ENCODE assay signal across 8 cellular contexts in the genomic region with DNA sequence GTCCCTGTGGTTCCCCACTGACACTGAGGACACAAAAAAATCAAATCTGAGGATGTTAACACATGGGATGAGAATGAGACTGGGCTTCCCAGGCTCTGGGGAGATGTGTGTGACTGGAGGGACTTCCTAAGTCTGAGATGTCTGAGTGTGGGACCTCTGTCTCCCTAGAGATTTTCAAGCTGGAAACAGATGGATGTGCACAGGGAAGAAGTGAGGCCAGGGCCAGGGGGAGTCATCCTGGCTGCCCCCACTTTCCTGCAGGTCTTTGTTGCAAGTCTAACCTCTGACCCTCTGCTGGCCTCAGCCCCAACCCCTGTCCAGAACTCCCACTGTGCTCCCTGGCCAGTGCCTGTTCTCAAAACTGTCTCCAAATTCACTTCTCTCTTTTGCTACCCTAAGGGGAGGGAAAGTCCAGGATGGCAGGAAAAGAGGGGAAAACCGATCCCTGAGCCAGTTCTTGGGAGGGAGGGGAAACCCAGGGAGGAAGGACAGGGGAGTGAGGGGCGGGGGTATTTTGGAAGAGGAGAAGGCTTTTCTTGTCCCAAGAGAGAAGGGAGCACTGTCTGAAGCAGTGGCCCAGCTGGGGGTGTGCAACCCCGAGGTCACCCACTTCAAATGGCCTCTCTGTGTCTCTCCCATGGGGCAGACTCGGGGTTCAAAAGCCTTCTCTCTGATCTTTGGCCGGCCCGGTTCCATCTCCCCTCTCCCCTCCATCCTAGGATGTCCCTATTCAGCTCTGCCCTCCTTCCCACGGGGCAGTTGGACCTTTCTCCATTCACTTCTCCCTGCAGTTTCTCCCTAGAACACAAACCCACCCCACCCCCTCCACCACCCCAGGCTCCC. TPM values are rescaled to one million over a fixed set of nuclear protein-coding genes. Genes with fewer than 3 reads are reported as not detected.
A peak's percentile ranks its signal among the peaks of the same experiment; 100 is the strongest.
DNase-seq lines count a peak whose midpoint lies in the region; ATAC-seq, FAIRE-seq and TF ChIP-seq lines count a peak whose summit lies in the region.

No MANE protein-coding gene starts in this region.

- H3K4me3 Mint-ChIP-seq in GM23338 (peak overlapping the region; percentile 63), WTC11 (peak overlapping the region; percentile 54), glutamatergic neuron (ENCODE audit: unreplicated experiment) (peak overlapping the region; percentile 97)

- CTCF ChIA-PET in WTC11 (lab: Charles Lee) = interaction anchor here (0.6 to 9.7 kb wide), 8 partner anchors 11 to 230 kb away, joined by 3 to 131 read pairs (median 6); a partner anchor contains a TSS

- H2AFZ ChIP-seq in GM23338 = no peak overlapping the region

- TF ChIP-seq CTCF in GM23338 (conservative IDR thresholded peaks at IDR 0.05; ENCODE audit: low read depth in 2 of 2) (no peak), WTC11 (IDR thresholded peaks at IDR 0.05) (no peak), glutamatergic neuron (IDR thresholded peaks at IDR 0.05; ENCODE audit: partially characterized antibody, unreplicated experiment) (no peak), D721Med (IDR thresholded peaks at IDR 0.05; ENCODE audit: insufficient read depth, missing control alignments) (no peak)

- H3F3A ChIP-seq in GM23338 (replicated peaks; ENCODE audit: low read depth) = 0 out of 2 replicates have a peak, but pooled peaks cover 9% of the 10 kb centered on the region

- H3K9me2 ChIP-seq in GM23338 (ENCODE audit: insufficient read depth) = no peaks in the 10 kb centered on the region

- H3K4me1 ChIP-seq in GM23338 (ENCODE audit: insufficient read depth) (peaks cover 48% of the 10 kb centered on the region), skeletal muscle satellite cell (ENCODE audit: control insufficient read depth, insufficient read depth, low read length) (peaks cover 40% of the 10 kb centered on the region)

- H3K27me3 Mint-ChIP-seq in GM23338 (ENCODE audit: insufficient read depth, low read depth, poor library complexity) (peaks cover 28% of the 10 kb centered on the region), WTC11 (ENCODE audit: low read depth) (no peaks in the 10 kb centered on the region), glutamatergic neuron (ENCODE audit: unreplicated experiment) (peaks cover 32% of the 10 kb centered on the region)

- H3K79me2 ChIP-seq in GM23338 (replicated peaks; ENCODE audit: insufficient read depth) = peaks cover 22% of the 10 kb centered on the region

- H3K4me2 ChIP-seq in GM23338 = peak overlapping the region; percentile 76
- peak overlapping the region; percentile 99 for H3K4me2 ChIP-seq in skeletal muscle satellite cell (ENCODE audit: low read length)

- no peak for ATAC-seq in GM23338
- no peak for ATAC-seq in WTC11

- H3K9me3 ChIP-seq in skeletal muscle satellite cell (replicated peaks; ENCODE audit: low read length) = no peaks in the 10 kb centered on the region

- H3K36me3 ChIP-seq in GM23338 (ENCODE audit: insufficient read depth) = no peaks in the 10 kb centered on the region
- peaks cover 54% of the 10 kb centered on the region for H3K36me3 ChIP-seq in skeletal muscle satellite cell (ENCODE audit: insufficient read depth, low read length)

- H3K27me3 ChIP-seq in GM23338 (ENCODE audit: insufficient read depth) (0 out of 2 replicates have a peak, but pooled peaks cover 5% of the 10 kb centered on the region), skeletal muscle satellite cell (ENCODE audit: control insufficient read depth, insufficient read depth, low read length) (no peaks in the 10 kb centered on the region)

- H3K36me3 Mint-ChIP-seq in GM23338 (ENCODE audit: low read depth) (peaks cover 20% of the 10 kb centered on the region), WTC11 (peaks cover 6% of the 10 kb centered on the region), glutamatergic neuron (ENCODE audit: unreplicated experiment) (peaks cover 5% of the 10 kb centered on the region)

- H3K4me1 Mint-ChIP-seq in GM23338 = peaks cover 63% of the 10 kb centered on the region
- peaks cover 63% of the 10 kb centered on the region for H3K4me1 Mint-ChIP-seq in WTC11
- H3K4me1 Mint-ChIP-seq in glutamatergic neuron (ENCODE audit: low read depth, unreplicated experiment) = peaks cover 40% of the 10 kb centered on the region

- DNase-seq in GM23338 (ENCODE audit: low spot score) = no peak
- DNase-seq in WTC11 (ENCODE audit: low spot score) = no peak
- no peak for DNase-seq in glutamatergic neuron
- no peak for DNase-seq in D721Med (ENCODE audit: insufficient read length, low spot score)
- no peak for DNase-seq in globus pallidus (ENCODE audit: low spot score)
- no peak for DNase-seq in hippocampal formation (lab: John Stamatoyannopoulos, UW)
- no peak for DNase-seq in AML-193 (lab: John Stamatoyannopoulos, UW)

- H3K4me3 ChIP-seq in GM23338 (peak overlapping the region; percentile 46), skeletal muscle satellite cell (ENCODE audit: low read length) (peak overlapping the region; percentile 95)

- no peaks in the 10 kb centered on the region; the same call in 1 of the 2 replicates for H4K20me1 ChIP-seq in GM23338 (replicated peaks; ENCODE audit: insufficient read depth)

- H3K27ac Mint-ChIP-seq in GM23338 (no peak overlapping the region), WTC11 (peak overlapping the region; percentile 84), glutamatergic neuron (ENCODE audit: unreplicated experiment) (peak overlapping the region; percentile 86)

- H3K27ac ChIP-seq in GM23338 (ENCODE audit: low read depth) = peak overlapping the region; percentile 74; the same call in 1 of the 2 replicates

- H3K9ac ChIP-seq in skeletal muscle satellite cell (ENCODE audit: low read depth, low read length) = peak overlapping the region; percentile 96

- no peak for FAIRE-seq in D721Med (lab: Jason Lieb, UNC)

- POLR2A ChIA-PET in WTC11 (lab: Charles Lee) = interaction anchor here (0.8 to 1.6 kb wide), 3 partner anchors 33 to 38 kb away, joined by 3 to 4 read pairs (median 4); a partner anchor contains a TSS

- H3K9me3 Mint-ChIP-seq in GM23338 (no peaks in the 10 kb centered on the region; the same call in 2 of the 3 replicates), WTC11 (no peaks in the 10 kb centered on the region), glutamatergic neuron (ENCODE audit: unreplicated experiment) (peaks cover 21% of the 10 kb centered on the region)

TF ChIP-seq in GM23338, 12 proteins besides CTCF, POLR2A, EP300 and RAD21 (continues in another document):
- TF ChIP-seq, protein P1, sequence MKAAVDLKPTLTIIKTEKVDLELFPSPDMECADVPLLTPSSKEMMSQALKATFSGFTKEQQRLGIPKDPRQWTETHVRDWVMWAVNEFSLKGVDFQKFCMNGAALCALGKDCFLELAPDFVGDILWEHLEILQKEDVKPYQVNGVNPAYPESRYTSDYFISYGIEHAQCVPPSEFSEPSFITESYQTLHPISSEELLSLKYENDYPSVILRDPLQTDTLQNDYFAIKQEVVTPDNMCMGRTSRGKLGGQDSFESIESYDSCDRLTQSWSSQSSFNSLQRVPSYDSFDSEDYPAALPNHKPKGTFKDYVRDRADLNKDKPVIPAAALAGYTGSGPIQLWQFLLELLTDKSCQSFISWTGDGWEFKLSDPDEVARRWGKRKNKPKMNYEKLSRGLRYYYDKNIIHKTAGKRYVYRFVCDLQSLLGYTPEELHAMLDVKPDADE (IDR thresholded peaks at IDR 0.05) = no peak

TF ChIP-seq in WTC11, 78 proteins besides CTCF, POLR2A, EP300 and RAD21 (continues in another document):
- TF ChIP-seq KAT7 (CRISPR knock-in tag; IDR thresholded peaks at IDR 0.05; ENCODE audit: borderline replicate concordance) = no peak
- no peak for TF ChIP-seq TEAD1 (CRISPR knock-in tag; IDR thresholded peaks at IDR 0.05)
- TF ChIP-seq IRF2 (CRISPR knock-in tag; IDR thresholded peaks at IDR 0.05; ENCODE audit: borderline replicate concordance, low read depth) = no peak
- no peak for TF ChIP-seq PRRX2 (CRISPR knock-in tag; IDR thresholded peaks at IDR 0.05)
- no peak for TF ChIP-seq NR2C2 (CRISPR knock-in tag; IDR thresholded peaks at IDR 0.05)
- no peak for TF ChIP-seq ZNF219 (CRISPR knock-in tag; IDR thresholded peaks at IDR 0.05; ENCODE audit: borderline replicate concordance)
- no peak for TF ChIP-seq RORB (CRISPR knock-in tag; IDR thresholded peaks at IDR 0.05)
- TF ChIP-seq ZNF416 (CRISPR knock-in tag; IDR thresholded peaks at IDR 0.05) = no peak

RNA-seq across cellular contexts. Expression of a gene that starts 3.1 kb away (rescaled TPM):
- 18.2 and 19.2 TPM in 2 replicates for total RNA-seq in GM23338 (2014; rRNA removed; shearing (Covaris generic))
- polyA plus RNA-seq in GM23338 (2016; fragmentation: Nextera tagmentation; extraction: Ambion mirVana) = 17.1 and 21.2 TPM in 2 replicates
- total RNA-seq in WTC11 (2021) (25.6 to 36.5 TPM (median 26.2 TPM) in 3 replicates), glutamatergic neuron (ENCODE audit: unreplicated experiment) (175 TPM)
- 54.5 and 69.2 TPM in 2 replicates for total RNA-seq in skeletal muscle satellite cell (2012; rRNA removed)

RNA-seq across cellular contexts. Expression of a gene that starts 7.4 kb away (rescaled TPM):
- 11.3 and 13.8 TPM in 2 replicates for total RNA-seq in GM23338 (2014; rRNA removed; shearing (Covaris generic))
- 29.7 and 33.8 TPM in 2 replicates for polyA plus RNA-seq in GM23338 (2016; fragmentation: Nextera tagmentation; extraction: Ambion mirVana)
- total RNA-seq in WTC11 (2021) (31.2 to 33.3 TPM (median 31.3 TPM) in 3 replicates), glutamatergic neuron (ENCODE audit: unreplicated experiment) (52.2 TPM)
- 2.4 and 3.3 TPM in 2 replicates for total RNA-seq in skeletal muscle satellite cell (2012; rRNA removed)

RNA-seq across cellular contexts. Expression of a gene that starts 10.6 kb away (rescaled TPM):
- total RNA-seq in GM23338 (2014; rRNA removed; shearing (Covaris generic)) = 30.8 and 31.3 TPM in 2 replicates
- polyA plus RNA-seq in GM23338 (2016; fragmentation: Nextera tagmentation; extraction: Ambion mirVana) = 16.0 and 16.2 TPM in 2 replicates
- total RNA-seq in WTC11 (2021) (27.3 to 32.2 TPM (median 30.6 TPM) in 3 replicates), glutamatergic neuron (ENCODE audit: unreplicated experiment) (26.9 TPM)
- 23.1 and 27.7 TPM in 2 replicates for total RNA-seq in skeletal muscle satellite cell (2012; rRNA removed)

RNA-seq across cellular contexts. Expression of a gene that starts 33.7 kb away (rescaled TPM):
- total RNA-seq in GM23338 (2014; rRNA removed; shearing (Covaris generic)) = 28.9 and 32.7 TPM in 2 replicates
- 17.2 and 19.7 TPM in 2 replicates for polyA plus RNA-seq in GM23338 (2016; fragmentation: Nextera tagmentation; extraction: Ambion mirVana)
- 95.9 to 100 TPM (median 97.9 TPM) in 3 replicates for total RNA-seq in WTC11 (2021)
- 50.4 TPM for total RNA-seq in glutamatergic neuron (ENCODE audit: unreplicated experiment)
- 6.1 and 7.6 TPM in 2 replicates for total RNA-seq in skeletal muscle satellite cell (2012; rRNA removed)

RNA-seq across cellular contexts. Expression of a gene that starts 36.4 kb away (rescaled TPM):
- total RNA-seq in GM23338 (2014; rRNA removed; shearing (Covaris generic)) = 4.7 and 12.5 TPM in 2 replicates
- 24.5 and 27.5 TPM in 2 replicates for polyA plus RNA-seq in GM23338 (2016; fragmentation: Nextera tagmentation; extraction: Ambion mirVana)
- total RNA-seq in WTC11 (2021) (21.8 to 26.5 TPM (median 25.5 TPM) in 3 replicates), glutamatergic neuron (ENCODE audit: unreplicated experiment) (13.7 TPM)
- total RNA-seq in skeletal muscle satellite cell (2012; rRNA removed) = 2.8 and 3.9 TPM in 2 replicates
